8 cellular contexts compared by ENCODE assay signal in genomic region chr7:3300651-3301471, GRCh38. TPM values are rescaled to one million over a fixed set of nuclear protein-coding genes. Genes with fewer than 3 reads are reported as not detected.
A peak's percentile ranks its signal among the peaks of the same experiment; 100 is the strongest.
DNase-seq lines count a peak whose midpoint lies in the region; ATAC-seq and TF ChIP-seq lines count a peak whose summit lies in the region.

A gene with protein sequence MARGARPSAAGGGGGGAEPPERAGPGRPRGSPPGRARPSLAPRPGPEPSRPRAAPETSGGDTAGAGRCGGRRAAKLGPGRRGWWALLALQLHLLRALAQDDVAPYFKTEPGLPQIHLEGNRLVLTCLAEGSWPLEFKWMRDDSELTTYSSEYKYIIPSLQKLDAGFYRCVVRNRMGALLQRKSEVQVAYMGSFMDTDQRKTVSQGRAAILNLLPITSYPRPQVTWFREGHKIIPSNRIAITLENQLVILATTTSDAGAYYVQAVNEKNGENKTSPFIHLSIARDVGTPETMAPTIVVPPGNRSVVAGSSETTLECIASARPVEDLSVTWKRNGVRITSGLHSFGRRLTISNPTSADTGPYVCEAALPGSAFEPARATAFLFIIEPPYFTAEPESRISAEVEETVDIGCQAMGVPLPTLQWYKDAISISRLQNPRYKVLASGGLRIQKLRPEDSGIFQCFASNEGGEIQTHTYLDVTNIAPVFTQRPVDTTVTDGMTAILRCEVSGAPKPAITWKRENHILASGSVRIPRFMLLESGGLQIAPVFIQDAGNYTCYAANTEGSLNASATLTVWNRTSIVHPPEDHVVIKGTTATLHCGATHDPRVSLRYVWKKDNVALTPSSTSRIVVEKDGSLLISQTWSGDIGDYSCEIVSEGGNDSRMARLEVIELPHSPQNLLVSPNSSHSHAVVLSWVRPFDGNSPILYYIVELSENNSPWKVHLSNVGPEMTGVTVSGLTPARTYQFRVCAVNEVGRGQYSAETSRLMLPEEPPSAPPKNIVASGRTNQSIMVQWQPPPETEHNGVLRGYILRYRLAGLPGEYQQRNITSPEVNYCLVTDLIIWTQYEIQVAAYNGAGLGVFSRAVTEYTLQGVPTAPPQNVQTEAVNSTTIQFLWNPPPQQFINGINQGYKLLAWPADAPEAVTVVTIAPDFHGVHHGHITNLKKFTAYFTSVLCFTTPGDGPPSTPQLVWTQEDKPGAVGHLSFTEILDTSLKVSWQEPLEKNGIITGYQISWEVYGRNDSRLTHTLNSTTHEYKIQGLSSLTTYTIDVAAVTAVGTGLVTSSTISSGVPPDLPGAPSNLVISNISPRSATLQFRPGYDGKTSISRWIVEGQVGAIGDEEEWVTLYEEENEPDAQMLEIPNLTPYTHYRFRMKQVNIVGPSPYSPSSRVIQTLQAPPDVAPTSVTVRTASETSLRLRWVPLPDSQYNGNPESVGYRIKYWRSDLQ (N-terminal part only) (plus strand): TSS chr7:3301252. CDS start chr7:3301587, 335 bp downstream.

- H4K20me1 ChIP-seq in PC-9 (ENCODE audit: insufficient read depth), result no peaks in the 10 kb centered on the region
- H4K20me1 ChIP-seq in neural cell (ENCODE audit: insufficient read depth), result no peaks in the 10 kb centered on the region

- H3K4me1 Mint-ChIP-seq in Caco-2 (ENCODE audit: low read depth, unreplicated experiment), result peaks cover under 1% of the 10 kb centered on the region
- peaks cover 17% of the 10 kb centered on the region for H3K4me1 Mint-ChIP-seq in activated T-helper 2 cell treated with anti-CD3 and anti-CD28 coated beads, Interferon-gamma antibody, Interleukin-2, Interleukin-4, amounts not matched to agents 10 μg/mL and 5 μg/mL and 100 μg/mL, durations not matched to agents 14 hours and 24 hours and 36 hours (ENCODE audit: low read depth)

- peak; percentile 42 for TF ChIP-seq EP300 in neural cell (conservative IDR thresholded peaks at IDR 0.05; ENCODE audit: poor library complexity, severe bottlenecking)

- H3K79me2 ChIP-seq in PC-9 (ENCODE audit: low read depth) (no peaks in the 10 kb centered on the region), neural cell (replicated peaks; ENCODE audit: insufficient read depth, low read length) (no peaks in the 10 kb centered on the region)

- H3K27me3 ChIP-seq in Caco-2 (replicated peaks; ENCODE audit: control insufficient read depth, insufficient read depth, low read length), result no peaks in the 10 kb centered on the region; the same call in 1 of the 2 replicates
- H3K27me3 ChIP-seq in HUES6 (ENCODE audit: control insufficient read depth, insufficient read depth, low read length), result peaks cover 27% of the 10 kb centered on the region
- no peaks in the 10 kb centered on the region for H3K27me3 ChIP-seq in PC-9 (ENCODE audit: insufficient read depth, low read depth)
- H3K27me3 ChIP-seq in neural cell (ENCODE audit: insufficient read depth, low read depth, low read length), result no peaks in the 10 kb centered on the region

- H3K27ac Mint-ChIP-seq in Caco-2 (ENCODE audit: unreplicated experiment), result no peak within 1 kb of the TSS
- no peak within 1 kb of the TSS for H3K27ac Mint-ChIP-seq in activated T-helper 2 cell treated with anti-CD3 and anti-CD28 coated beads, Interferon-gamma antibody, Interleukin-2, Interleukin-4, amounts not matched to agents 10 μg/mL and 5 μg/mL and 100 μg/mL, durations not matched to agents 14 hours and 24 hours and 36 hours

- no peaks in the 10 kb centered on the region for H3K9me3 Mint-ChIP-seq in Caco-2 (ENCODE audit: unreplicated experiment)
- no peaks in the 10 kb centered on the region for H3K9me3 Mint-ChIP-seq in activated T-helper 2 cell treated with anti-CD3 and anti-CD28 coated beads, Interferon-gamma antibody, Interleukin-2, Interleukin-4, amounts not matched to agents 10 μg/mL and 5 μg/mL and 100 μg/mL, durations not matched to agents 14 hours and 24 hours and 36 hours

- intact Hi-C loops in Caco-2 (cut with micrococcal nuclease; ENCODE audit: unreplicated experiment), result loop anchor here (2.0 to 10.0 kb wide), 5 partner anchors 100 to 666 kb away; partner anchors contain the start of gene TTYH3
- intact Hi-C loops in PC-9 (cut with micrococcal nuclease; ENCODE audit: unreplicated experiment), result loop anchor here (5.0 to 10.0 kb wide), 4 partner anchors 106 to 414 kb away; no protein-coding TSS in a partner anchor
- intact Hi-C loops in activated T-helper 2 cell treated with anti-CD3 and anti-CD28 coated beads, Interferon-gamma antibody, Interleukin-2, Interleukin-4, amounts not matched to agents 10 μg/mL and 5 μg/mL and 100 μg/mL, durations not matched to agents 14 hours and 24 hours and 36 hours (cut with micrococcal nuclease), result loop anchor here (1.0 to 10.0 kb wide), 5 partner anchors 104 to 596 kb away; no protein-coding TSS in a partner anchor

- H3K36me3 ChIP-seq in Caco-2 (ENCODE audit: control insufficient read depth, insufficient read depth, low read length) (no peaks in the 10 kb centered on the region), HUES6 (ENCODE audit: control insufficient read depth, insufficient read depth, low read length) (no peaks in the 10 kb centered on the region), PC-9 (ENCODE audit: low read depth) (no peaks in the 10 kb centered on the region), neural cell (ENCODE audit: insufficient read depth, low read length) (no peaks in the 10 kb centered on the region)

- POLR2A ChIA-PET in Caco-2 (lab: Charles Lee) (interaction anchor here (0.7 kb wide), 1 partner anchor 272 kb away, joined by 9 read pairs; no protein-coding TSS in a partner anchor), PC-9 (lab: Charles Lee; ENCODE audit: unreplicated experiment) (no interaction called here)

- H3F3A ChIP-seq in PC-9 (ENCODE audit: insufficient read depth, low read depth), result no peaks in the 10 kb centered on the region
- no peaks in the 10 kb centered on the region for H3F3A ChIP-seq in neural cell (ENCODE audit: insufficient read depth, low read length, poor library complexity, severe bottlenecking)

- peak within 1 kb of the TSS; percentile 63 for H3K4me3 ChIP-seq in Caco-2 (ENCODE audit: low read depth, low read length)
- H3K4me3 ChIP-seq in HUES6 (ENCODE audit: low read depth, low read length), result peak within 1 kb of the TSS; percentile 69
- peak within 1 kb of the TSS; percentile 53; the same call in 1 of the 2 replicates for H3K4me3 ChIP-seq in PC-9
- H3K4me3 ChIP-seq in fibroblast of the aortic adventitia (ENCODE audit: low read depth, low read length), result peak within 1 kb of the TSS; percentile 61
- peak within 1 kb of the TSS; percentile 74 for H3K4me3 ChIP-seq in neural cell (ENCODE audit: low read length)

- H3K27ac ChIP-seq in HUES6 (ENCODE audit: low read depth, low read length), result no peak within 1 kb of the TSS
- H3K27ac ChIP-seq in PC-9, result no peak within 1 kb of the TSS
- no peak within 1 kb of the TSS for H3K27ac ChIP-seq in neural cell (ENCODE audit: low read length)

- TF ChIP-seq CTCF in Caco-2 (IDR thresholded peaks at IDR 0.05; ENCODE audit: insufficient read depth in 1 of 2, low read depth in 1 of 2, low read length in 1 of 2, severe bottlenecking in 1 of 2, unreplicated experiment in 1 of 2) (peak; percentile 65 to 86), PC-9 (conservative IDR thresholded peaks at IDR 0.05) (peak; percentile 68; the same call in 1 of the 2 replicates), fibroblast of the aortic adventitia (IDR thresholded peaks at IDR 0.05; ENCODE audit: insufficient read depth, low read length) (peak; percentile 62), neural cell (IDR thresholded peaks at IDR 0.05; ENCODE audit: poor library complexity, severe bottlenecking) (peak; percentile 99)

- TF ChIP-seq RAD21 in neural cell (conservative IDR thresholded peaks at IDR 0.05), result peak; percentile 98

- H3K9ac ChIP-seq in HUES6 (ENCODE audit: low read length), result no peak within 1 kb of the TSS
- peak within 1 kb of the TSS; percentile 54 for H3K9ac ChIP-seq in neural cell (ENCODE audit: low read length)

- CTCF ChIA-PET in Caco-2 (lab: Charles Lee) (interaction anchor here (0.7 to 1.9 kb wide), 3 partner anchors 81 to 1443 kb away, joined by 4 to 11 read pairs (median 7); no protein-coding TSS in a partner anchor), PC-9 (lab: Charles Lee) (interaction anchor here (0.6 to 0.7 kb wide), 4 partner anchors 19 to 413 kb away, joined by 3 to 6 read pairs (median 3); no protein-coding TSS in a partner anchor)

- H2AFZ ChIP-seq in PC-9 (0 out of 2 replicates have a peak within 1 kb of the TSS, but pooled peaks have one; percentile 61), neural cell (ENCODE audit: low read depth, low read length) (peak within 1 kb of the TSS; percentile 27)

- BruUV-seq in Caco-2 (replicated peaks; lab: Mats Ljungman, UMichigan) (no TSS peak), PC-9 (replicated peaks; lab: Mats Ljungman, UMichigan) (no TSS peak)

- H3K4me2 ChIP-seq in PC-9 (peak within 1 kb of the TSS; percentile 71), neural cell (ENCODE audit: low read length) (peak within 1 kb of the TSS; percentile 70)

- H3K9me3 ChIP-seq in Caco-2 (no peaks in the 10 kb centered on the region), HUES6 (ENCODE audit: control insufficient read depth, insufficient read depth, low read depth, low read length) (no peaks in the 10 kb centered on the region), PC-9 (ENCODE audit: insufficient read depth, low read depth) (no peaks in the 10 kb centered on the region), neural cell (ENCODE audit: low read length) (no peaks in the 10 kb centered on the region)

- no peaks in the 10 kb centered on the region for H3K27me3 Mint-ChIP-seq in Caco-2 (ENCODE audit: insufficient read depth, unreplicated experiment)
- H3K27me3 Mint-ChIP-seq in activated T-helper 2 cell treated with anti-CD3 and anti-CD28 coated beads, Interferon-gamma antibody, Interleukin-2, Interleukin-4, amounts not matched to agents 10 μg/mL and 5 μg/mL and 100 μg/mL, durations not matched to agents 14 hours and 24 hours and 36 hours (ENCODE audit: low read depth), result peaks cover 59% of the 10 kb centered on the region

- H3K9me2 ChIP-seq in PC-9 (ENCODE audit: insufficient read depth) (no peaks in the 10 kb centered on the region), neural cell (ENCODE audit: insufficient read depth, low read length) (no peaks in the 10 kb centered on the region)

- no peaks in the 10 kb centered on the region for H3K4me1 ChIP-seq in Caco-2
- no peaks in the 10 kb centered on the region; the same call in 1 of the 2 replicates for H3K4me1 ChIP-seq in HUES6 (ENCODE audit: control insufficient read depth, insufficient read depth, low read length)
- H3K4me1 ChIP-seq in PC-9 (replicated peaks; ENCODE audit: insufficient read depth), result no peaks in the 10 kb centered on the region

- peak; percentile 85 for ATAC-seq in GM21447 (IDR thresholded peaks at IDR 0.05; ENCODE audit: unreplicated experiment)
- ATAC-seq in stimulated activated naive CD8-positive, alpha-beta T cell treated with anti-CD3 and anti-CD28 coated beads, Interleukin-15, Interleukin-2, amounts not matched to agents 100 U/mL and 50 U/mL, for 24 hours, result peak; percentile 87

- DNase-seq in Caco-2, result peak; percentile 85 to 95
- peak; percentile 40 to 93 for DNase-seq in PC-9
- peak; percentile 87 for DNase-seq in activated T-helper 2 cell treated with anti-CD3 and anti-CD28 coated beads, Interferon-gamma antibody, Interleukin-2, Interleukin-4, amounts not matched to agents 10 μg/mL and 5 μg/mL and 100 μg/mL, durations not matched to agents 14 hours and 24 hours and 36 hours (ENCODE audit: low spot score)
- DNase-seq in fibroblast of the aortic adventitia (ENCODE audit: low read depth), result peak; percentile 82
- peak; percentile 93 for DNase-seq in stimulated activated naive CD8-positive, alpha-beta T cell treated with anti-CD3 and anti-CD28 coated beads, Interleukin-15, Interleukin-2, amounts not matched to agents 100 U/mL and 50 U/mL, for 24 hours

- H3K4me3 Mint-ChIP-seq in Caco-2 (ENCODE audit: unreplicated experiment), result peak within 1 kb of the TSS; percentile 67
- H3K4me3 Mint-ChIP-seq in activated T-helper 2 cell treated with anti-CD3 and anti-CD28 coated beads, Interferon-gamma antibody, Interleukin-2, Interleukin-4, amounts not matched to agents 10 μg/mL and 5 μg/mL and 100 μg/mL, durations not matched to agents 14 hours and 24 hours and 36 hours (ENCODE audit: low read depth), result peak within 1 kb of the TSS; percentile 66

- peaks cover 4% of the 10 kb centered on the region for H3K36me3 Mint-ChIP-seq in Caco-2 (ENCODE audit: insufficient read depth, unreplicated experiment)
- no peaks in the 10 kb centered on the region for H3K36me3 Mint-ChIP-seq in activated T-helper 2 cell treated with anti-CD3 and anti-CD28 coated beads, Interferon-gamma antibody, Interleukin-2, Interleukin-4, amounts not matched to agents 10 μg/mL and 5 μg/mL and 100 μg/mL, durations not matched to agents 14 hours and 24 hours and 36 hours (ENCODE audit: low read depth)

RNA-seq across cellular contexts. Expression of the gene that starts here (rescaled TPM):
- total RNA-seq in Caco-2 (2022) (6.2 and 7.1 TPM in 2 replicates), PC-9 (2021) (not detected in 2 replicates), fibroblast of the aortic adventitia (ENCODE audit: low replicate concordance) (0.27 TPM in 1 of 2 replicates, not detected in the other)
- total RNA-seq in activated T-helper 2 cell treated with anti-CD3 and anti-CD28 coated beads, Interferon-gamma antibody, Interleukin-2, Interleukin-4, amounts not matched to agents 10 μg/mL and 5 μg/mL and 100 μg/mL, durations not matched to agents 14 hours and 24 hours and 36 hours, result 0.48 and 1.2 TPM in 2 replicates
- 2.7 and 4.2 TPM in 2 replicates for polyA plus RNA-seq in neural cell
- polyA minus RNA-seq in neural cell, result 10.5 and 12.8 TPM in 2 replicates

Comparison
In these comparisons a context has a peak if more than half of its experiments do, and no peak if none do; other contexts are left out.
1. Peak in DNase-seq, H3K4me3 ChIP-seq and H3K4me2 ChIP-seq in PC-9; RNA of the gene not detected or under 1 TPM.
2. Peak in DNase-seq and H3K4me3 ChIP-seq in fibroblast of the aortic adventitia; RNA of the gene not detected or under 1 TPM.